In genomic region chr10:131815366-131816156, GRCh38 we compare ENCODE assay signal across 15 cellular contexts.
"Had no signal": no experiment of that assay in that cellular context is flagged by ENCODE, and none has a peak within 500 bp of the region (broad histone marks: within the 10 kb centered on the region; RNA-seq: fewer than 3 reads in every experiment).

No MANE protein-coding gene starts in this region.

- H3K36me3 ChIP-seq: cardiac muscle cell, ovary, thyroid gland, vagina had no signal

- ATAC-seq: left colon, T-helper 17 cell had no signal

- H3K27ac ChIP-seq: cardiac muscle cell, ovary, thyroid gland, vagina had no signal

- H3K9me3 ChIP-seq: ovary, thyroid gland, vagina had no signal

- H3K4me3 ChIP-seq: cardiac muscle cell, ovary, thyroid gland, vagina had no signal

- DNase-seq: activated CD4-positive, alpha-beta T cell treated with anti-CD3 and anti-CD28 coated beads, Interleukin-2, amount 10 ng/mL, durations not matched to agents 7 days and 5 days; activated CD4-positive, CD25-positive, alpha-beta regulatory T cell; activated naive CD4-positive, alpha-beta T cell; activated T-cell treated with anti-CD3 and anti-CD28 coated beads, Interleukin-2, amount 50 U/mL, for 48 hours; foreskin melanocyte; left colon; mesendoderm; ovary; retina; stimulated activated CD4-positive, alpha-beta T cell treated with anti-CD3 and anti-CD28 coated beads, Interleukin-15, amount 100 ng/mL, for 24 hours; stimulated activated CD4-positive, alpha-beta T cell treated with anti-CD3 and anti-CD28 coated beads, Interleukin-4, amount 100 ng/mL, for 24 hours; T-helper 17 cell; thyroid gland had no signal

- H3K4me1 ChIP-seq: thyroid gland, vagina had no signal

- H3K27me3 ChIP-seq: ovary, thyroid gland, vagina had no signal
